22 cellular contexts compared by ENCODE assay signal in the genomic region with DNA sequence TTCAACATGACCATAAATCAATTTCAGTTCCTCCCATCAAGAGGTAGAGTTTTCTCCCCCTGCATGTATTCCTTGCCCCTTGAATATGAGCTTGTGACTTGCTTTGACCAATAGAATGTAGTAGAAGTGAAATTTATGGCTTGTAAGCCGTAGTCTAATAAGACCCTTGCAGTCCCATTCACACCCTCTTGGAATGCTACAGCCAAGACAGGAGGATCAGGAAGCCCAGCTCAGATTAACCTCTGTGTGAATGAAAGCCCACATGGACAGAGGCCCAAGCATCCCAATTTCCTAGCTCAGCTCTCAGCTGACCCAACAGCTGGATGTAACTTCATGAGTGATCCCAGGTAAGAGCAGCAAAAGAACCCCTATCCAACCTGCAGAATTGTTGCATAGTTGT.
"Had no signal": no experiment of that assay in that cellular context is flagged by ENCODE, and none has a peak within 500 bp of the region (broad histone marks: within the 10 kb centered on the region; RNA-seq: fewer than 3 reads in every experiment).

No MANE protein-coding gene starts in this region.

- DNase-seq: activated B cell treated with CpG ODN at 0.5 μM for 24 hours; activated CD4-positive, alpha-beta T cell treated with anti-CD3 and anti-CD28 coated beads for 36 hours; activated CD8-positive, alpha-beta T cell treated with anti-CD3 and anti-CD28 coated beads, Interleukin-2, amount 10 ng/mL, durations not matched to agents 7 days and 5 days; activated naive CD4-positive, alpha-beta T cell; activated T-cell treated with anti-CD3 and anti-CD28 coated beads for 4 hours; activated T-cell treated with anti-CD3 and anti-CD28 coated beads, Interleukin-2, amount 50 U/mL, for 72 hours; dermis blood vessel endothelial cell; effector CD4-positive, alpha-beta T cell; hypothalamus; left lung; naive thymus-derived CD4-positive, alpha-beta T cell; nucleus accumbens; spleen; stimulated activated naive CD4-positive, alpha-beta T cell treated with Interleukin-2 at 50 U/mL for 16 hours; T-helper 17 cell; T1000 had no signal

- H3K27ac Mint-ChIP-seq: activated B cell treated with CpG ODN at 0.5 μM for 24 hours; activated CD4-positive, alpha-beta T cell treated with anti-CD3 and anti-CD28 coated beads for 36 hours; activated CD8-positive, alpha-beta T cell treated with anti-CD3 and anti-CD28 coated beads, Interleukin-2, amount 10 ng/mL, durations not matched to agents 7 days and 5 days; activated naive CD4-positive, alpha-beta T cell treated with anti-CD3 and anti-CD28 coated beads, Interleukin-2, amount 50 U/mL, for 72 hours; activated T-cell treated with anti-CD3 and anti-CD28 coated beads, Interleukin-2, amount 50 U/mL, for 72 hours; naive thymus-derived CD4-positive, alpha-beta T cell; T-helper 17 cell had no signal

- H3K9me3 Mint-ChIP-seq: activated B cell treated with CpG ODN at 0.5 μM for 24 hours; activated naive CD4-positive, alpha-beta T cell treated with anti-CD3 and anti-CD28 coated beads, Interleukin-2, amount 50 U/mL, for 72 hours; activated T-cell treated with anti-CD3 and anti-CD28 coated beads, Interleukin-2, amount 50 U/mL, for 72 hours had no signal

- H3K27me3 ChIP-seq: breast epithelium, left lung, pancreas, spleen, tibial nerve had no signal

- H3K4me1 Mint-ChIP-seq: activated B cell treated with CpG ODN at 0.5 μM for 24 hours; activated CD4-positive, alpha-beta T cell treated with anti-CD3 and anti-CD28 coated beads for 36 hours; naive thymus-derived CD4-positive, alpha-beta T cell had no signal

- H3K4me1 ChIP-seq: breast epithelium, left lung, prostate gland, spleen had no signal

- H3K4me3 Mint-ChIP-seq: activated B cell treated with CpG ODN at 0.5 μM for 24 hours; activated CD4-positive, alpha-beta T cell treated with anti-CD3 and anti-CD28 coated beads for 36 hours; activated CD8-positive, alpha-beta T cell treated with anti-CD3 and anti-CD28 coated beads, Interleukin-2, amount 10 ng/mL, durations not matched to agents 7 days and 5 days; activated T-cell treated with anti-CD3 and anti-CD28 coated beads, Interleukin-2, amount 50 U/mL, for 72 hours; naive thymus-derived CD4-positive, alpha-beta T cell; T-helper 17 cell had no signal

- H3K4me3 ChIP-seq: breast epithelium, left lung, pancreas, prostate gland, spleen, tibial nerve had no signal

- H3K9me3 ChIP-seq: breast epithelium, left lung, pancreas, prostate gland, spleen, tibial nerve had no signal

- H3K27ac ChIP-seq: breast epithelium, epithelial cell of prostate, left lung, pancreas, prostate gland, spleen, tibial nerve had no signal

- ATAC-seq: activated CD4-positive, alpha-beta T cell treated with anti-CD3 and anti-CD28 coated beads for 36 hours; activated CD8-positive, alpha-beta T cell treated with anti-CD3 and anti-CD28 coated beads, Interleukin-2, amount 10 ng/mL, durations not matched to agents 7 days and 5 days; activated naive CD4-positive, alpha-beta T cell treated with anti-CD3 and anti-CD28 coated beads, Interleukin-2, amount 50 U/mL, for 72 hours; activated T-cell treated with anti-CD3 and anti-CD28 coated beads, Interleukin-2, amount 50 U/mL, for 72 hours; left lung; naive thymus-derived CD4-positive, alpha-beta T cell; T-helper 17 cell had no signal

- H3K36me3 ChIP-seq: breast epithelium, left lung, pancreas, prostate gland, spleen, tibial nerve had no signal

- H3K27me3 Mint-ChIP-seq: activated B cell treated with CpG ODN at 0.5 μM for 24 hours; activated CD4-positive, alpha-beta T cell treated with anti-CD3 and anti-CD28 coated beads for 36 hours; naive thymus-derived CD4-positive, alpha-beta T cell had no signal

- H3K36me3 Mint-ChIP-seq: activated naive CD4-positive, alpha-beta T cell treated with anti-CD3 and anti-CD28 coated beads, Interleukin-2, amount 50 U/mL, for 72 hours had no signal
